9 cellular contexts compared by ENCODE assay signal in genomic region chr3:128488995-128489859, GRCh38. TPM values are rescaled to one million over a fixed set of nuclear protein-coding genes. Genes with fewer than 3 reads are reported as not detected.
A peak's percentile ranks its signal among the peaks of the same experiment; 100 is the strongest.
DNase-seq lines count a peak whose midpoint lies in the region; ATAC-seq and TF ChIP-seq lines count a peak whose summit lies in the region.
"Had no signal": no experiment of that assay in that cellular context is flagged by ENCODE, and none has a peak within 500 bp of the region (broad histone marks: within the 10 kb centered on the region; RNA-seq: fewer than 3 reads in every experiment).

No MANE protein-coding gene starts in this region.

- no peak overlapping the region for H4K91ac ChIP-seq in mesenchymal stem cell (ENCODE audit: low read length)

- H2AK5ac ChIP-seq in mesenchymal stem cell (ENCODE audit: low read length, severe bottlenecking): no peak overlapping the region

- no peak overlapping the region for H3K27ac Mint-ChIP-seq in dendritic cell treated with granulocyte-macrophage colony-stimulating factor and Interleukin-4, amounts not matched to agents 40 ng/mL and 50 ng/mL, for 4 days

- ATAC-seq in upper lobe of right lung (peak; percentile 6), GM21717 (IDR thresholded peaks at IDR 0.05; ENCODE audit: unreplicated experiment) (no peak)

- peak overlapping the region; percentile 70 for H3K4me3 Mint-ChIP-seq in dendritic cell treated with granulocyte-macrophage colony-stimulating factor and Interleukin-4, amounts not matched to agents 40 ng/mL and 50 ng/mL, for 4 days

- TF ChIP-seq RAD21 in SK-N-SH (IDR thresholded peaks at IDR 0.05; ENCODE audit: low read length): no peak

- H3K9ac ChIP-seq in BLaER1 (no peak overlapping the region), SK-N-SH (peak overlapping the region; percentile 80), mesenchymal stem cell (ENCODE audit: low read length) (no peak overlapping the region)

- H3K79me2 ChIP-seq in SK-N-SH (ENCODE audit: insufficient read depth): peaks cover 34% of the 10 kb centered on the region

- no peak overlapping the region for H2BK12ac ChIP-seq in mesenchymal stem cell (ENCODE audit: low read length in 2 of 2)

- H2BK5ac ChIP-seq in mesenchymal stem cell (ENCODE audit: low read depth, low read length, poor library complexity, severe bottlenecking): no peak overlapping the region

- H3K27me3 ChIP-seq in BLaER1 (peaks cover 100% of the 10 kb centered on the region), SK-N-SH (ENCODE audit: insufficient read depth) (peaks cover 23% of the 10 kb centered on the region; the same call in 1 of the 2 replicates), mesenchymal stem cell (ENCODE audit: control insufficient read depth in 1 of 2, insufficient read depth in 1 of 2, low read length in 2 of 2) (peaks cover 95 to 97% of the 10 kb centered on the region in 2 experiments), upper lobe of right lung (peaks cover 100% of the 10 kb centered on the region)

- H2BK15ac ChIP-seq in mesenchymal stem cell (ENCODE audit: low read depth, poor library complexity, severe bottlenecking): peak overlapping the region; percentile 73

- no peaks in the 10 kb centered on the region for H3K79me1 ChIP-seq in mesenchymal stem cell (replicated peaks; ENCODE audit: low read length, poor library complexity, severe bottlenecking)

- 0% methylated on average over 6 of the region's 89 CpGs for WGBS in SK-N-SH (ENCODE audit: low lambda C conversion rate)
- under 1% methylated on average over 53 of the region's 89 CpGs for WGBS in mesenchymal stem cell

- H2BK120ac ChIP-seq in mesenchymal stem cell (ENCODE audit: low read depth, low read length): no peak overlapping the region

- H3K4me3 ChIP-seq in BLaER1 (peak overlapping the region; percentile 58), SK-N-SH (ENCODE audit: low read depth in 2 of 2, low read length in 1 of 2) (peak overlapping the region; percentile 75 to 77), mesenchymal stem cell (ENCODE audit: insufficient read depth in 1 of 2, low read depth in 1 of 2, low read length in 2 of 2) (peak overlapping the region; percentile 14 to 56), upper lobe of right lung (peak overlapping the region; percentile 60)

- H3K27ac ChIP-seq in BLaER1 (no peak overlapping the region), SK-N-SH (ENCODE audit: low read depth in 2 of 2, low read length in 1 of 2) (peak overlapping the region; percentile 36 to 97), mesenchymal stem cell (ENCODE audit: low read length, poor library complexity, severe bottlenecking) (no peak overlapping the region), upper lobe of right lung (peak overlapping the region; percentile 85)

- CTCF ChIA-PET in SK-N-SH (lab: Yijun Ruan, JAX): interaction anchor here (0.8 to 13.1 kb wide), 14 partner anchors 8 to 314 kb away, joined by 3 to 177 read pairs (median 3); no protein-coding TSS in a partner anchor

- no peaks in the 10 kb centered on the region for H3F3A ChIP-seq in SK-N-SH (replicated peaks; ENCODE audit: insufficient read depth)

- H3K14ac ChIP-seq in mesenchymal stem cell (ENCODE audit: low read length in 2 of 2): peak overlapping the region in 1 of 2 experiments; percentile 62

- no peak overlapping the region for H4K8ac ChIP-seq in mesenchymal stem cell (ENCODE audit: low read length)

- H2AFZ ChIP-seq in SK-N-SH (ENCODE audit: low read depth): peak overlapping the region; percentile 88; the same call in 1 of the 2 replicates
- H2AFZ ChIP-seq in mesenchymal stem cell (ENCODE audit: low read depth, low read length): peak overlapping the region; percentile 34

- H3K9me3 ChIP-seq in BLaER1 (no peaks in the 10 kb centered on the region), SK-N-SH (no peaks in the 10 kb centered on the region), mesenchymal stem cell (ENCODE audit: control insufficient read depth, low read length) (no peaks in the 10 kb centered on the region), upper lobe of right lung (no peaks in the 10 kb centered on the region)

- no peak overlapping the region for H3K4ac ChIP-seq in mesenchymal stem cell (ENCODE audit: low read depth in 1 of 2, low read length in 2 of 2)

- H4K20me1 ChIP-seq in BLaER1: peaks cover 100% of the 10 kb centered on the region
- H4K20me1 ChIP-seq in SK-N-SH (ENCODE audit: insufficient read depth): peaks cover 19% of the 10 kb centered on the region; the same call in 1 of the 2 replicates

- POLR2A ChIA-PET in SK-N-SH (lab: Yijun Ruan, JAX): interaction anchor here (0.8 to 5.7 kb wide), 20 partner anchors 8 to 318 kb away, joined by 3 to 66 read pairs (median 3); no protein-coding TSS in a partner anchor

- H3K23ac ChIP-seq in mesenchymal stem cell (ENCODE audit: low read length in 2 of 2): peak overlapping the region in 1 of 2 experiments; percentile 94

- no peaks in the 10 kb centered on the region for H3K36me3 Mint-ChIP-seq in dendritic cell treated with granulocyte-macrophage colony-stimulating factor and Interleukin-4, amounts not matched to agents 40 ng/mL and 50 ng/mL, for 4 days (ENCODE audit: low read depth)

- H3K27me3 Mint-ChIP-seq in dendritic cell treated with granulocyte-macrophage colony-stimulating factor and Interleukin-4, amounts not matched to agents 40 ng/mL and 50 ng/mL, for 4 days: peaks cover 96% of the 10 kb centered on the region

- peaks cover 52% of the 10 kb centered on the region for H3K4me1 ChIP-seq in BLaER1
- H3K4me1 ChIP-seq in SK-N-SH (ENCODE audit: control insufficient read depth in 1 of 2, insufficient read depth in 2 of 2, low read depth in 1 of 2, low read length in 1 of 2): peaks cover 0 to 10% of the 10 kb centered on the region in 2 experiments; a peak in 2 of 4 replicates
- H3K4me1 ChIP-seq in mesenchymal stem cell (ENCODE audit: control insufficient read depth, insufficient read depth, low read depth, low read length): peaks cover 43% of the 10 kb centered on the region
- peaks cover 36% of the 10 kb centered on the region for H3K4me1 ChIP-seq in upper lobe of right lung

- no peak for TF ChIP-seq CTCF in SK-N-SH (IDR thresholded peaks at IDR 0.05)
- TF ChIP-seq CTCF in upper lobe of right lung (IDR thresholded peaks at IDR 0.05): no peak

- H3K4me2 ChIP-seq in BLaER1 (peak overlapping the region; percentile 71), SK-N-SH (peak overlapping the region; percentile 99), mesenchymal stem cell (ENCODE audit: low read length, poor library complexity, severe bottlenecking) (peak overlapping the region; percentile 67)

- TF ChIP-seq EP300 in SK-N-SH (IDR thresholded peaks at IDR 0.05; ENCODE audit: borderline replicate concordance in 1 of 2, low read depth in 1 of 2, low read length in 1 of 2): no peak

- H3K18ac ChIP-seq in mesenchymal stem cell (ENCODE audit: low read depth in 1 of 2, low read length in 2 of 2): peak overlapping the region in 1 of 2 experiments; percentile 68

- no peaks in the 10 kb centered on the region for H3K9me2 ChIP-seq in SK-N-SH

- DNase-seq in HK-2 (ENCODE audit: unreplicated experiment): peak; percentile 57
- peak; percentile 78 for DNase-seq in SK-N-SH
- DNase-seq in mesenchymal stem cell: peak; percentile 50
- DNase-seq in upper lobe of right lung: peak; percentile 70
- no peak for DNase-seq in GM19238 (ENCODE audit: insufficient read length, low spot score)

- intact Hi-C loops in dendritic cell treated with granulocyte-macrophage colony-stimulating factor and Interleukin-4, amounts not matched to agents 40 ng/mL and 50 ng/mL, for 4 days (cut with micrococcal nuclease): no loop called here
- intact Hi-C loops in upper lobe of right lung (cut with DNase I): no loop called here

- H3K9me3 Mint-ChIP-seq in dendritic cell treated with granulocyte-macrophage colony-stimulating factor and Interleukin-4, amounts not matched to agents 40 ng/mL and 50 ng/mL, for 4 days: no peaks in the 10 kb centered on the region

- H3K36me3 ChIP-seq in BLaER1 (no peaks in the 10 kb centered on the region), SK-N-SH (replicated peaks in 1 of 2; ENCODE audit: control insufficient read depth in 1 of 2, insufficient read depth in 2 of 2, low read length in 1 of 2) (peaks cover 0 to 4% of the 10 kb centered on the region in 2 experiments), mesenchymal stem cell (ENCODE audit: control insufficient read depth in 1 of 2, insufficient read depth in 2 of 2, low read depth in 1 of 2, low read length in 2 of 2) (no peaks in the 10 kb centered on the region), upper lobe of right lung (no peaks in the 10 kb centered on the region)

- H3K4me1 Mint-ChIP-seq in dendritic cell treated with granulocyte-macrophage colony-stimulating factor and Interleukin-4, amounts not matched to agents 40 ng/mL and 50 ng/mL, for 4 days (ENCODE audit: low read depth): peaks cover 53% of the 10 kb centered on the region

TF ChIP-seq in SK-N-SH, 30 proteins besides CTCF, POLR2A, EP300 and RAD21:
- TF ChIP-seq PBX3 (IDR thresholded peaks at IDR 0.05) (peak; percentile 45; the same call in 1 of the 2 replicates), MXI1 (IDR thresholded peaks at IDR 0.05; ENCODE audit: low read depth, low read length) (no peak)
TF ChIP-seq in SK-N-SH: peak in this region for 1.

RNA-seq across cellular contexts. Expression of gene GATA2, which starts 3.8 kb away (rescaled TPM):
- 5.5 and 6.8 TPM in 2 replicates for polyA plus RNA-seq in SK-N-SH (2012; rRNA removed)
- polyA plus RNA-seq in SK-N-SH (2012; cell fraction: cytosol; rRNA removed): 7.0 and 13.4 TPM in 2 replicates
- polyA plus RNA-seq in SK-N-SH (2012; cell fraction: nucleus; rRNA removed): 10.6 and 18.0 TPM in 2 replicates
- 2.0 TPM for polyA plus RNA-seq in mesenchymal stem cell (2013, experiment 1 of 2)
- polyA plus RNA-seq in mesenchymal stem cell (2013, experiment 2 of 2): 2.2 TPM
- 86.6 TPM for total RNA-seq in upper lobe of right lung

RNA-seq across cellular contexts. Expression of gene DNAJB8, which starts 22.5 kb away (rescaled TPM):
- polyA plus RNA-seq in SK-N-SH (2012; rRNA removed): not detected in 2 replicates
- polyA plus RNA-seq in SK-N-SH (2012; cell fraction: cytosol; rRNA removed): not detected in 2 replicates
- not detected in 2 replicates for polyA plus RNA-seq in SK-N-SH (2012; cell fraction: nucleus; rRNA removed)
- polyA plus RNA-seq in mesenchymal stem cell (2013, experiment 1 of 2): not detected
- not detected for polyA plus RNA-seq in mesenchymal stem cell (2013, experiment 2 of 2)
- total RNA-seq in upper lobe of right lung: not detected
- total RNA-seq: glomerular endothelial cell had no signal

Comparison
In these comparisons a context has a peak if more than half of its experiments do, and no peak if none do; other contexts are left out.
1. H3K27ac ChIP-seq: peak in SK-N-SH (2 of 2) and upper lobe of right lung (single experiment); none in BLaER1 (single experiment) and mesenchymal stem cell (single experiment).
2. Peak in every context shown above with its lines, with median percentiles within 50 percentile points of each other: H3K4me2 ChIP-seq and H3K4me3 ChIP-seq.